ENCODE assay signal across 1 cellular context in the genomic region with DNA sequence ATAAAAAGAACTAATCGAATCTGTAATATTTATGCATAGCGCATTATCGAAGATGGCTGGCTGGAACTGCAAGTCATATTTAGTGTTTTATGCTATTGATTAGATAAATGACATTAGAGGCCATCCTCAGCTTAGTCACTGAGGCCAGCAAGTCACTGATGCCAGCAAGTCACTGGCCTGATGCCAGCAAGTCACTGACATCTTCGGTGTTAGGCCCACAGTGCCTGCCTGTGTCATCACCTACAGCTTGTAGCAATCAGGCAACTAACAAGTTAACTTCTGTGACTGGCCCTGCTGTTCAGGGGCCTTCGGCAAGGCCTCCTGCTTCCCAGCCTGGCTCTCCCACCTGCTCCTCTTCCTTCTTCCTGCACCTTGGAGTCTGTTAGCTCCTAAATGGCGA.
TF ChIP-seq lines count a peak whose summit lies in the region.

No MANE protein-coding gene starts in this region.

TF ChIP-seq in SK-N-SH treated with all-trans-retinoic acid at 6 μM for 48 hours, 23 proteins besides CTCF, POLR2A, EP300 and RAD21 (continued from another document):
- TF ChIP-seq, protein P1, sequence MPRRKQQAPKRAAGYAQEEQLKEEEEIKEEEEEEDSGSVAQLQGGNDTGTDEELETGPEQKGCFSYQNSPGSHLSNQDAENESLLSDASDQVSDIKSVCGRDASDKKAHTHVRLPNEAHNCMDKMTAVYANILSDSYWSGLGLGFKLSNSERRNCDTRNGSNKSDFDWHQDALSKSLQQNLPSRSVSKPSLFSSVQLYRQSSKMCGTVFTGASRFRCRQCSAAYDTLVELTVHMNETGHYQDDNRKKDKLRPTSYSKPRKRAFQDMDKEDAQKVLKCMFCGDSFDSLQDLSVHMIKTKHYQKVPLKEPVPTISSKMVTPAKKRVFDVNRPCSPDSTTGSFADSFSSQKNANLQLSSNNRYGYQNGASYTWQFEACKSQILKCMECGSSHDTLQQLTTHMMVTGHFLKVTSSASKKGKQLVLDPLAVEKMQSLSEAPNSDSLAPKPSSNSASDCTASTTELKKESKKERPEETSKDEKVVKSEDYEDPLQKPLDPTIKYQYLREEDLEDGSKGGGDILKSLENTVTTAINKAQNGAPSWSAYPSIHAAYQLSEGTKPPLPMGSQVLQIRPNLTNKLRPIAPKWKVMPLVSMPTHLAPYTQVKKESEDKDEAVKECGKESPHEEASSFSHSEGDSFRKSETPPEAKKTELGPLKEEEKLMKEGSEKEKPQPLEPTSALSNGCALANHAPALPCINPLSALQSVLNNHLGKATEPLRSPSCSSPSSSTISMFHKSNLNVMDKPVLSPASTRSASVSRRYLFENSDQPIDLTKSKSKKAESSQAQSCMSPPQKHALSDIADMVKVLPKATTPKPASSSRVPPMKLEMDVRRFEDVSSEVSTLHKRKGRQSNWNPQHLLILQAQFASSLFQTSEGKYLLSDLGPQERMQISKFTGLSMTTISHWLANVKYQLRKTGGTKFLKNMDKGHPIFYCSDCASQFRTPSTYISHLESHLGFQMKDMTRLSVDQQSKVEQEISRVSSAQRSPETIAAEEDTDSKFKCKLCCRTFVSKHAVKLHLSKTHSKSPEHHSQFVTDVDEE (CRISPR knock-in tag; IDR thresholded peaks at IDR 0.05) = no peak
- TF ChIP-seq POU6F1 (CRISPR knock-in tag; IDR thresholded peaks at IDR 0.05; ENCODE audit: borderline replicate concordance, low read depth) = no peak
- no peak for TF ChIP-seq CSRNP3 (CRISPR knock-in tag; IDR thresholded peaks at IDR 0.05)
- no peak for TF ChIP-seq ZFP30 (CRISPR knock-in tag; IDR thresholded peaks at IDR 0.05)
- TF ChIP-seq ZNF8 (CRISPR knock-in tag; IDR thresholded peaks at IDR 0.05) = no peak
- no peak for TF ChIP-seq ESRRG (CRISPR knock-in tag; IDR thresholded peaks at IDR 0.05)
TF ChIP-seq in SK-N-SH treated with all-trans-retinoic acid at 6 μM for 48 hours: peak in this region for 0.
